Comparison of ENCODE assay signal across 1 cellular context in the genomic region with DNA sequence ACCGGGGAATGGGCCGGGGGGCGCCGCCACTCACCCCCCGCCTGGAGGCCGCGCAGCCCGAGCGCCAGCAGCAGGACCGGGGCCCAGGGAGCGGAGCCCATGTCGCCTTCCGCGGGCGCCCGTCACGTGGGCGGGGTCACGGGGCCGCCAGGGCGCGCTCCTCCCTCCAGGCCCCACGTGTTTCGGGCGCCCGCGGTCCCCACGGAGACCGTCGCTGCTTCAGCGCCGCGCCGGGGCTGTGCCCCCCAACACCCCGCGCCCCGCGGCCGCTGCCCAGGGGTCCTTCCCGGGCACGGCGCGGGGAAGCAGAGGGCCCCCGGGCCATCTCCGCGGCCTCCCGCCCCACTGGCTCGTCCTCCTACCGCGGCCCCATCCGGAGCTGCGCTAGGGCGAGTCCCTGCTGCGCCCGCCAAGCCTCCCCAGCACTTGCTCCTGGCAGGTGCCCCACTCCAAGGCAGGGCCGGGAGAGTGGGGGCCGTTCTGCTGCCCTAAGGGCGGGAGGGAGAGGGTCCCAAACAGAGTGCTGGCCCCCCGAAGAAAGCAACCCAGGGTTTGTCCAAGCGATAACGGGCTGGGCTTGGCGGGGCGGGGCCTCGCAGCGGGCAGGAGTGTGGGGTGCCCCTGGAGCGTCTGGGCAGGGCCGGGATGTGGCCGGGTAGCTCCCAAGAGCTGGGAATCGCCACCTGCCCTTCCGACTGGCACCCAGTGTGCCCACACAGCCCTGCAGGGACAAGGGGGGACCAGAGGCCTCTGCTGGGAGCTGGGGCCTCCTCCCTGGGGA.
TF ChIP-seq lines count a peak whose summit lies in the region.

TSS of gene DPP7 (minus strand) at position 121 of the 781 bp plus-strand sequence. CDS start at position 101, 20 bp downstream.

TF ChIP-seq in SK-N-SH treated with all-trans-retinoic acid at 6 μM for 48 hours, 23 proteins besides CTCF, POLR2A, EP300 and RAD21 (continued from another document):
- no peak for TF ChIP-seq TSHZ2 (CRISPR knock-in tag; IDR thresholded peaks at IDR 0.05)
- TF ChIP-seq RARB (CRISPR knock-in tag; IDR thresholded peaks at IDR 0.05) = no peak
TF ChIP-seq in SK-N-SH treated with all-trans-retinoic acid at 6 μM for 48 hours: peak in this region for 0.
